Comparison of ENCODE assay signal across 1 cellular context in the genomic region with DNA sequence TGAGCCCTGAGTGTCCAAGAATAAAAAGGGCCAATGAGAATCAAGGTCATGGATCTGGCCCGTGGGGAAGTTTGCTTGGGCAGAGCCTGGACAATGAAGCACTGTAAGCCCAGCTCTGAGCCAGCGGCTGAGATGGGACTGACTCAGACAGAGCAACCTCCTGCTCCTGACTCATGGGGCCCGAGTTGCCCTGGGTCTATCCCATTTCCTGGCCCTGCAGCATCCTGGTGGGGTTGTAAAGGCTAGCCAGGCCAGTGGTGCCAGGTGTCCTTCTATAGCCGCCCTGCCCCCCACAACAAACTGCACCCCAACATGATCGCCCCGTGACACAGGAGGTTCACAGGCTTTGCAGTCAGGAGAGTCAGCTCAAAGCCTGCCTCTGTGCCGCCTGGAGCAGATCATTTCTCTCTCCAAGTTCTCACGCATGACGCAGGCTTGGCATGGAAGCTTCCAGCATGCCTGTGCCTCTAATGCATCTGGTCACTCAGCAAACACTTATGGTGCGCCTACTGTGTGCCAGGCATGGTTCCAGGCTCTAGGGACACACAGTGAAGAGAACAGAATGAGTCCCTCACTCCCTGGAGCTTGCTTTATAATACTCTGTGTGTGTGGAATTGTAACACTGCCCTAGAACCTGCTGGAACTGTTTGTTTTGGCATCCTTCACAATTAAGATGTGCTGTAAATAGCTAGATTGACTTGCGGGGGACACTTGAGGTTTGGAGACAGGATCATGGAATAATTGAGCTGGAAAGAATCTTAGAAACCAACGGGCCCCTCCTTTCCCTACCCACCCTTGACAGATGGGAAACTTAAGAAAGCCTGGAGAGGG.
A peak's percentile ranks its signal among the peaks of the same experiment; 100 is the strongest.
TF ChIP-seq lines count a peak whose summit lies in the region.

No MANE protein-coding gene starts in this region.

TF ChIP-seq in K562, 482 proteins besides CTCF, POLR2A, EP300 and RAD21:
- no peak for TF ChIP-seq SLC30A9 (CRISPR knock-in tag; IDR thresholded peaks at IDR 0.05)
- no peak for TF ChIP-seq KLF10 (CRISPR knock-in tag; IDR thresholded peaks at IDR 0.05)
- no peak for TF ChIP-seq ARNT (IDR thresholded peaks at IDR 0.05)
- no peak for TF ChIP-seq YY1 (IDR thresholded peaks at IDR 0.05; ENCODE audit: borderline replicate concordance in 1 of 3, control insufficient read depth in 1 of 3, extremely low read depth in 1 of 3, insufficient read depth in 3 of 3, insufficient read length in 1 of 3, insufficient replicate concordance in 2 of 3, low read depth in 1 of 3, low read length in 2 of 3)
- TF ChIP-seq, protein P1, sequence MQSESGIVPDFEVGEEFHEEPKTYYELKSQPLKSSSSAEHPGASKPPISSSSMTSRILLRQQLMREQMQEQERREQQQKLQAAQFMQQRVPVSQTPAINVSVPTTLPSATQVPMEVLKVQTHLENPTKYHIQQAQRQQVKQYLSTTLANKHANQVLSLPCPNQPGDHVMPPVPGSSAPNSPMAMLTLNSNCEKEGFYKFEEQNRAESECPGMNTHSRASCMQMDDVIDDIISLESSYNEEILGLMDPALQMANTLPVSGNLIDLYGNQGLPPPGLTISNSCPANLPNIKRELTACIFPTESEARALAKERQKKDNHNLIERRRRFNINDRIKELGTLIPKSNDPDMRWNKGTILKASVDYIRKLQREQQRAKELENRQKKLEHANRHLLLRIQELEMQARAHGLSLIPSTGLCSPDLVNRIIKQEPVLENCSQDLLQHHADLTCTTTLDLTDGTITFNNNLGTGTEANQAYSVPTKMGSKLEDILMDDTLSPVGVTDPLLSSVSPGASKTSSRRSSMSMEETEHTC (IDR thresholded peaks at IDR 0.05), result no peak
- TF ChIP-seq STAT5B (CRISPR knock-in tag; IDR thresholded peaks at IDR 0.05), result no peak
- no peak for TF ChIP-seq HCFC1 (IDR thresholded peaks at IDR 0.05; ENCODE audit: low read depth, low read length)
- peak; percentile 78 for TF ChIP-seq ZKSCAN8 (CRISPR knock-in tag; IDR thresholded peaks at IDR 0.05)
- TF ChIP-seq FOSL1 (tag; conservative IDR thresholded peaks at IDR 0.05), result 0 out of 2 replicates have a peak, but pooled peaks have one; percentile 18
- no peak for TF ChIP-seq ESRRB (CRISPR knock-in tag; IDR thresholded peaks at IDR 0.05; ENCODE audit: borderline replicate concordance)
- no peak for TF ChIP-seq BRD4 (IDR thresholded peaks at IDR 0.05)
